Comparison of ENCODE assay signal across 20 cellular contexts in genomic region chr2:19051238-19051831, GRCh38.
"Had no signal": no experiment of that assay in that cellular context is flagged by ENCODE, and none has a peak within 500 bp of the region (broad histone marks: within the 10 kb centered on the region; RNA-seq: fewer than 3 reads in every experiment).

No MANE protein-coding gene starts in this region.

- H3K27ac ChIP-seq: breast epithelium, epithelial cell of prostate, transverse colon had no signal

- DNase-seq: activated CD4-positive, alpha-beta T cell treated with anti-CD3 and anti-CD28 coated beads, Interleukin-2, amount 50 U/mL, for 1 hour; activated CD4-positive, CD25-positive, alpha-beta regulatory T cell; activated CD8-positive, alpha-beta memory T cell treated with anti-CD3 and anti-CD28 coated beads for 24 hours; activated naive CD8-positive, alpha-beta T cell treated with anti-CD3 and anti-CD28 coated beads, Interleukin-2, amount 10 ng/mL, durations not matched to agents 7 days and 5 days; dermis blood vessel endothelial cell; effector memory CD8-positive, alpha-beta T cell; left ventricle myocardium superior; mucosa of descending colon; naive thymus-derived CD4-positive, alpha-beta T cell; small intestine; stimulated activated CD4-positive, alpha-beta T cell treated with anti-CD3 and anti-CD28 coated beads, Interleukin-4, amount 100 ng/mL, for 24 hours; stimulated activated CD8-positive, alpha-beta memory T cell treated with anti-CD3 and anti-CD28 coated beads, Interleukin-4, amount 100 ng/mL, for 48 hours; stimulated activated naive CD4-positive, alpha-beta T cell treated with Interleukin-2 at 50 U/mL for 16 hours; substantia nigra; T-helper 2 cell; transverse colon had no signal

- H3K36me3 ChIP-seq: breast epithelium, transverse colon had no signal

- H3K4me3 Mint-ChIP-seq: activated naive CD8-positive, alpha-beta T cell treated with anti-CD3 and anti-CD28 coated beads, Interleukin-2, amount 10 ng/mL, durations not matched to agents 7 days and 5 days; activated T-helper 1 cell treated with anti-CD3 and anti-CD28 coated beads, Interleukin-12 subunit alpha, Interleukin-12 subunit beta, Interleukin-2, Interleukin-4 antibody, amounts not matched to agents 30 ng/mL and 10 ng/mL and 1 ng/mL, durations not matched to agents 14 hours and 24 hours and 36 hours; effector memory CD8-positive, alpha-beta T cell; memory B cell; naive thymus-derived CD4-positive, alpha-beta T cell had no signal

- H3K4me3 ChIP-seq: breast epithelium, mucosa of descending colon, transverse colon had no signal

- H3K27ac Mint-ChIP-seq: activated naive CD8-positive, alpha-beta T cell treated with anti-CD3 and anti-CD28 coated beads, Interleukin-2, amount 10 ng/mL, durations not matched to agents 7 days and 5 days; activated T-helper 1 cell treated with anti-CD3 and anti-CD28 coated beads, Interleukin-12 subunit alpha, Interleukin-12 subunit beta, Interleukin-2, Interleukin-4 antibody, amounts not matched to agents 30 ng/mL and 10 ng/mL and 1 ng/mL, durations not matched to agents 14 hours and 24 hours and 36 hours; effector memory CD8-positive, alpha-beta T cell; memory B cell; naive thymus-derived CD4-positive, alpha-beta T cell had no signal

- H3K4me1 Mint-ChIP-seq: activated naive CD8-positive, alpha-beta T cell treated with anti-CD3 and anti-CD28 coated beads, Interleukin-2, amount 10 ng/mL, durations not matched to agents 7 days and 5 days; memory B cell; naive thymus-derived CD4-positive, alpha-beta T cell had no signal

- H3K27me3 Mint-ChIP-seq: activated naive CD8-positive, alpha-beta T cell treated with anti-CD3 and anti-CD28 coated beads, Interleukin-2, amount 10 ng/mL, durations not matched to agents 7 days and 5 days; effector memory CD8-positive, alpha-beta T cell; memory B cell; naive thymus-derived CD4-positive, alpha-beta T cell had no signal

- H3K4me1 ChIP-seq: breast epithelium, transverse colon had no signal

- H3K9me3 ChIP-seq: breast epithelium, mucosa of descending colon, transverse colon had no signal

- H3K36me3 Mint-ChIP-seq: activated naive CD8-positive, alpha-beta T cell treated with anti-CD3 and anti-CD28 coated beads, Interleukin-2, amount 10 ng/mL, durations not matched to agents 7 days and 5 days had no signal

- H3K27me3 ChIP-seq: breast epithelium, transverse colon had no signal

- ATAC-seq: effector memory CD8-positive, alpha-beta T cell; left ventricle myocardium superior; mucosa of descending colon; naive thymus-derived CD4-positive, alpha-beta T cell had no signal
